8 cellular contexts compared by ENCODE assay signal in the genomic region with DNA sequence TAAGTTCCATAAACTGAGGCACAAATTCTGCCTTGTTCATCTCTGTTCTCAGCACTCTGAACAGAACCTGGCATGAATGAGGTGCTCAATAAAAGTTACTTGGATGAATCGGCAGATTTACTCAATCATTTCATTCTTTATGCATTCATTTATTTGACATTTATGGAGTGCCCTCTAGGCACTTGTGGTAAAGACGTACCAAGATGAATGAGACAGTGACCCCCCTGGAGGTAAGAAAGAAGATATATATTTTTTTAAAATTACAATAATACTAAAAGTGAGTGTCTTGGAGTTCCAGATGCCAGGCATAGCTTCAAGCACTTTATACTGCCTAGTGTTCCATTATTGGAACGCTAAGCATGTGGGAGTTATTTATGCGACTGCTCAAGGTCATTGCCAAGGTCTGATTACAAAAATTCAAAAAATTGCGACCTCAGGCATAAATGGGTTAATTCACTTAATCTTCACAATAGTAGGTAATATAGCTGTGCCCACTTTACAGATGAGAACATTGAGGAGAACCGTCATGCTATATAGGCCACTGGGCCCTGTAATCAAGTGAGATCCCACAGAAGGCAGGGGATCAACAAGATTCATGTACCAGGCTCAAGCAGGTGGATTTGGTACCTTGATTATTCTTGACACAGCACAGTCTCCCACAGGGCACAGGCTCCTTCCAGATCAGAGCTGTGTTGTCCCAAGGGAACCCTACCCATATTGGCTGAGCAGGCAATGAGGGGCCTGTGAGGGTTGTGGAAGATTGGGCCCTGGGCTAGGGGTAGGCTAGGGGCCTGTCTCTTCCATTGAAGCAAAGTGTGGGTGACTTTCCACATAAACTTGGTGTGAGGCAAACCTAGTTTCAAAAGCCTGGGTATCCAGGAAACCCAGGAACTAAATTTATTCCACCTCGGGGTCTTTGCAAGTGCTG. TPM values are rescaled to one million over a fixed set of nuclear protein-coding genes. Genes with fewer than 3 reads are reported as not detected.
DNase-seq lines count a peak whose midpoint lies in the region; ATAC-seq, FAIRE-seq and TF ChIP-seq lines count a peak whose summit lies in the region.

No MANE protein-coding gene starts in this region.

- peaks cover 24 to 28% of the 10 kb centered on the region in 2 donors for H3K4me1 Mint-ChIP-seq in stimulated activated naive B cell treated with anti-CD40 and anti-IgM and Interleukin-4, amounts not matched to agents 10 μg/mL and 1 μg/mL and 100 μg/mL, for 72 hours

- H3K9me3 ChIP-seq in WERI-Rb-1 (ENCODE audit: severe bottlenecking) (no peaks in the 10 kb centered on the region), iPS-15b (ENCODE audit: control insufficient read depth, insufficient read depth, low read length) (no peaks in the 10 kb centered on the region)

- peak; percentile 4 for DNase-seq in NCI-H82 (lab: John Stamatoyannopoulos, UW)
- no peak for DNase-seq in NCI-H82 treated with DMSO at 0.1 percent for 48 hours (lab: John Stamatoyannopoulos, UW; ENCODE audit: unreplicated experiment)
- no peak for DNase-seq in WERI-Rb-1
- DNase-seq in stimulated activated naive B cell treated with anti-CD40 and anti-IgM and Interleukin-4, amounts not matched to agents 10 μg/mL and 1 μg/mL and 100 μg/mL, for 72 hours = no peak
- no peak for DNase-seq in GM13976 (ENCODE audit: low spot score)
- DNase-seq in GM10266 (ENCODE audit: extremely low spot score) = no peak
- DNase-seq in GM12891 (ENCODE audit: insufficient read length, low spot score) = no peak

- no peak for FAIRE-seq in GM12891 (lab: Jason Lieb, UNC)

- peak overlapping the region; percentile 79 to 86 for H3K4me3 Mint-ChIP-seq in stimulated activated naive B cell treated with anti-CD40 and anti-IgM and Interleukin-4, amounts not matched to agents 10 μg/mL and 1 μg/mL and 100 μg/mL, for 72 hours

- peaks cover 24% of the 10 kb centered on the region for H3K4me1 ChIP-seq in iPS-15b (ENCODE audit: control insufficient read depth, insufficient read depth, low read length)

- no peak overlapping the region for H3K9ac ChIP-seq in iPS-15b (ENCODE audit: low read depth, low read length)

- H3K9me3 Mint-ChIP-seq in stimulated activated naive B cell treated with anti-CD40 and anti-IgM and Interleukin-4, amounts not matched to agents 10 μg/mL and 1 μg/mL and 100 μg/mL, for 72 hours = no peaks in the 10 kb centered on the region

- H3K27me3 Mint-ChIP-seq in stimulated activated naive B cell treated with anti-CD40 and anti-IgM and Interleukin-4, amounts not matched to agents 10 μg/mL and 1 μg/mL and 100 μg/mL, for 72 hours = no peaks in the 10 kb centered on the region

- H3K27me3 ChIP-seq in WERI-Rb-1 (ENCODE audit: insufficient read depth, low read depth, severe bottlenecking) = no peaks in the 10 kb centered on the region
- peaks cover 20% of the 10 kb centered on the region for H3K27me3 ChIP-seq in iPS-15b (ENCODE audit: control insufficient read depth, insufficient read depth, low read length)

- H3K36me3 ChIP-seq in WERI-Rb-1 (no peaks in the 10 kb centered on the region), iPS-15b (ENCODE audit: control insufficient read depth, insufficient read depth, low read length) (no peaks in the 10 kb centered on the region)

- in situ Hi-C loops in GM13976 (cut with MboI; ENCODE audit: low sequenced_read_pairs, unreplicated experiment) = loop anchor here (10.0 kb wide), 1 partner anchor 87 kb away; no protein-coding TSS in a partner anchor

- TF ChIP-seq CTCF in WERI-Rb-1 (IDR thresholded peaks at IDR 0.05; ENCODE audit: low read depth, low read length) = no peak
- TF ChIP-seq CTCF in GM13976 (IDR thresholded peaks at IDR 0.05; ENCODE audit: borderline replicate concordance, control extremely low read depth, extremely low read depth, insufficient read depth, missing control alignments) = no peak
- TF ChIP-seq CTCF in GM10266 (IDR thresholded peaks at IDR 0.05; ENCODE audit: control insufficient read depth, insufficient read depth, low read depth, missing control alignments) = no peak

- peak overlapping the region; percentile 53 for H3K27ac Mint-ChIP-seq in stimulated activated naive B cell treated with anti-CD40 and anti-IgM and Interleukin-4, amounts not matched to agents 10 μg/mL and 1 μg/mL and 100 μg/mL, for 72 hours

- no peak for ATAC-seq in stimulated activated naive B cell treated with anti-CD40 and anti-IgM and Interleukin-4, amounts not matched to agents 10 μg/mL and 1 μg/mL and 100 μg/mL, for 72 hours (replicated peaks)

- no peak overlapping the region for H3K4me3 ChIP-seq in WERI-Rb-1 (ENCODE audit: low read depth, low read length)
- H3K4me3 ChIP-seq in iPS-15b (ENCODE audit: low read depth, low read length) = peak overlapping the region; percentile 67

- no peaks in the 10 kb centered on the region for H3K36me3 Mint-ChIP-seq in stimulated activated naive B cell treated with anti-CD40 and anti-IgM and Interleukin-4, amounts not matched to agents 10 μg/mL and 1 μg/mL and 100 μg/mL, for 72 hours

- no peak for TF ChIP-seq POLR2A in GM12891 (IDR thresholded peaks at IDR 0.05; ENCODE audit: low read depth, low read length)

- H3K27ac ChIP-seq in WERI-Rb-1 = peak overlapping the region; percentile 90

TF ChIP-seq in GM12891, 5 proteins besides CTCF, POLR2A, EP300 and RAD21:
- TF ChIP-seq SPI1 (IDR thresholded peaks at IDR 0.05; ENCODE audit: low read depth, low read length) = no peak
- TF ChIP-seq POLR2AphosphoS5 (IDR thresholded peaks at IDR 0.05; ENCODE audit: low read depth, low read length) = no peak
- no peak for TF ChIP-seq TAF1 (IDR thresholded peaks at IDR 0.05; ENCODE audit: low read depth, low read length)
- TF ChIP-seq PAX5 (IDR thresholded peaks at IDR 0.05; ENCODE audit: insufficient read depth, low read length, severe bottlenecking) = no peak
- no peak for TF ChIP-seq POU2F2 (IDR thresholded peaks at IDR 0.05; ENCODE audit: low read depth, low read length)

RNA-seq across cellular contexts. Expression of a gene that starts 10.7 kb away (rescaled TPM):
- 0.14 TPM for polyA plus RNA-seq in GM12891 (2012; ENCODE audit: low read depth, missing spikeins)

RNA-seq across cellular contexts. Expression of a gene that starts 28.3 kb away (rescaled TPM):
- 20.2 TPM for polyA plus RNA-seq in GM12891 (2012; ENCODE audit: low read depth, missing spikeins)
